ENCODE assay signal across 10 cellular contexts in the genomic region with DNA sequence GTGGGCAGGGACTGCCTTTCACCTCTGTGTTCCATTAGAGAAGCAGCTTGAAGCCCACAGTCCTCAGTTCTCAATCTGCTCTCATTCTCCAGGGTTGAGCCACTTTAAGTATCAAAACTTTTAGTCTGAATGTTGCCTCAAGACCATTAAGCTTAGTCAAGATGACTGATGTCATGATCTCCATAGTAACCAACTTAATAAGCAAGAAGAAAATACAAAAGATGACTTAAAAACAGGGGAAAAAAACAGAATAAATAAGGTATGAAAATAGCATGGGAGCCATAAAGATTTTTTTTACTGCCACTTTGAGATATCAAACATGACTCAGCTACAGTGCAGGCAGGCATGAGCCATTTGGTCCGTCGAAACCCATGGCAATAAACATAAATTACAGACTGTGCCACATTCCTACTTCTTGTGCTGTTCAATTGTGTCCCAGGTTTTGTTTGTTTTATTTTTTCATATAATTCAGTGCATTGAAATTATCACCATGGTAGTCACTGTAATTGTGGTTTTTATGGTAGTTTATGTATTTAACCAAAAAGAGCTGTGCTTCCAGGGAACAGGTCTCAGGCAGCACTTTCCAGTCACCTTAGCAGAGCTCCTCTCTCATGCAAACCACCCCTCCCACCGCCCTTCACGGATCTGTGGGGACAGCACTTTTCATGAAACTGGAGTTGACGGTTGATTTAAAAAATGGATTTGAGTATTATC.
DNase-seq lines count a peak whose midpoint lies in the region; ATAC-seq and TF ChIP-seq lines count a peak whose summit lies in the region.
"Had no signal": no experiment of that assay in that cellular context is flagged by ENCODE, and none has a peak within 500 bp of the region (broad histone marks: within the 10 kb centered on the region; RNA-seq: fewer than 3 reads in every experiment).

No MANE protein-coding gene starts in this region.

- DNase-seq in DMS53 (lab: John Stamatoyannopoulos, UW) (peak; percentile 24), DMS53 treated with DMSO at 0.1 percent for 48 hours (lab: John Stamatoyannopoulos, UW; ENCODE audit: unreplicated experiment) (no peak), LHCN-M2 (ENCODE audit: low read depth) (peak; percentile 25), SK-N-MC (ENCODE audit: low read depth, low spot score) (no peak), neuronal stem cell (ENCODE audit: low spot score) (no peak), lower lobe of right lung (no peak)
- DNase-seq in activated CD8-positive, alpha-beta memory T cell treated with anti-CD3 and anti-CD28 coated beads for 24 hours, result no peak
- DNase-seq: activated CD4-positive, alpha-beta T cell treated with anti-CD3 and anti-CD28 coated beads for 4 hours had no signal

- H3K9ac ChIP-seq in SK-N-MC (ENCODE audit: insufficient read length), result no peak overlapping the region
- no peak overlapping the region for H3K9ac ChIP-seq in neuronal stem cell (ENCODE audit: low read depth, low read length, poor library complexity)

- H2BK5ac ChIP-seq in neuronal stem cell (ENCODE audit: low read length), result no peak overlapping the region

- H3K4me3 ChIP-seq in SK-N-MC, result no peak overlapping the region
- H3K4me3 ChIP-seq in neuronal stem cell (ENCODE audit: low read length in 2 of 2), result no peak overlapping the region
- no peak overlapping the region for H3K4me3 ChIP-seq in lower lobe of right lung

- no peak overlapping the region for H2BK15ac ChIP-seq in neuronal stem cell (ENCODE audit: low read length)

- H2AK5ac ChIP-seq in neuronal stem cell (ENCODE audit: low read depth, low read length), result no peak overlapping the region

- H3K27me3 ChIP-seq in neuronal stem cell (ENCODE audit: control insufficient read depth in 3 of 3, insufficient read depth in 3 of 3, low read depth in 1 of 3, low read length in 3 of 3), result no peaks in the 10 kb centered on the region
- H3K27me3 ChIP-seq in lower lobe of right lung (ENCODE audit: low read depth), result peaks cover 22% of the 10 kb centered on the region

- no peak overlapping the region for H4K91ac ChIP-seq in neuronal stem cell (ENCODE audit: low read depth, low read length, poor library complexity)

- no peak overlapping the region for H3K4me2 ChIP-seq in neuronal stem cell (ENCODE audit: insufficient read depth, low read length, poor library complexity, severe bottlenecking)

- H4K8ac ChIP-seq in neuronal stem cell (ENCODE audit: low read depth, low read length), result no peak overlapping the region

- no peak overlapping the region for H2AFZ ChIP-seq in neuronal stem cell (ENCODE audit: low read length)

- ATAC-seq in lower lobe of right lung (no peak), HG03196 (IDR thresholded peaks at IDR 0.05; ENCODE audit: unreplicated experiment) (no peak)
- ATAC-seq: stimulated activated effector memory CD8-positive, alpha-beta T cell treated with anti-CD3 and anti-CD28 coated beads, Interleukin-12 subunit alpha, Interleukin-12 subunit beta, amount 100 ng/mL, for 72 hours had no signal

- H3K36me3 ChIP-seq in SK-N-MC (ENCODE audit: insufficient read depth, low read length), result no peaks in the 10 kb centered on the region
- no peaks in the 10 kb centered on the region for H3K36me3 ChIP-seq in neuronal stem cell (replicated peaks in 1 of 2; ENCODE audit: control insufficient read depth in 2 of 2, insufficient read depth in 2 of 2, low read length in 2 of 2)
- H3K36me3 ChIP-seq in lower lobe of right lung, result no peaks in the 10 kb centered on the region

- H3K14ac ChIP-seq in neuronal stem cell (ENCODE audit: low read length), result no peak overlapping the region

- H3K79me1 ChIP-seq in neuronal stem cell (ENCODE audit: low read depth, low read length), result no peaks in the 10 kb centered on the region

- WGBS in neuronal stem cell (ENCODE audit: extremely low coverage in 2 of 2, insufficient read length in 2 of 2, insufficient replicate concordance in 1 of 2), 2 donors, result no CpG with 5 or more reads among the region's 5 CpGs

- no peak overlapping the region for H3K4ac ChIP-seq in neuronal stem cell (ENCODE audit: low read length)

- no peak overlapping the region for H3K18ac ChIP-seq in neuronal stem cell (ENCODE audit: low read length)

- no peak overlapping the region for H2BK120ac ChIP-seq in neuronal stem cell (ENCODE audit: low read depth, low read length)

- intact Hi-C loops in lower lobe of right lung (cut with DNase I), result no loop called here

- H3K9me3 ChIP-seq in SK-N-MC (ENCODE audit: low read depth, low read length) (no peaks in the 10 kb centered on the region), neuronal stem cell (replicated peaks in 1 of 2; ENCODE audit: control insufficient read depth in 2 of 2, insufficient read depth in 1 of 2, low read depth in 1 of 2, low read length in 2 of 2) (no peaks in the 10 kb centered on the region), lower lobe of right lung (no peaks in the 10 kb centered on the region)

- H3K4me1 ChIP-seq in neuronal stem cell (ENCODE audit: control insufficient read depth in 2 of 2, insufficient read depth in 1 of 2, low read depth in 1 of 2, low read length in 2 of 2) (peaks cover 32% of the 10 kb centered on the region in 2 donors), lower lobe of right lung (no peaks in the 10 kb centered on the region)

- no peak overlapping the region for H3K23ac ChIP-seq in neuronal stem cell (ENCODE audit: low read depth, low read length, poor library complexity)

- peak overlapping the region; percentile 20; the same call in 1 of the 2 replicates for H3K27ac ChIP-seq in SK-N-MC
- no peak overlapping the region for H3K27ac ChIP-seq in neuronal stem cell (replicated peaks; ENCODE audit: low read length)
- no peak overlapping the region for H3K27ac ChIP-seq in lower lobe of right lung

- peak overlapping the region; percentile 85 for H2BK12ac ChIP-seq in neuronal stem cell (ENCODE audit: low read length)

- no peak for TF ChIP-seq CTCF in lower lobe of right lung (IDR thresholded peaks at IDR 0.05)

Comparison
In these comparisons a context has a peak if more than half of its experiments do, and no peak if none do; other contexts are left out.
1. DNase-seq: peak in DMS53 (single experiment) and LHCN-M2 (single experiment); none in DMS53 treated with DMSO at 0.1 percent for 48 hours (single experiment), SK-N-MC (single experiment), neuronal stem cell (single experiment), activated CD8-positive, alpha-beta memory T cell treated with anti-CD3 and anti-CD28 coated beads for 24 hours (single experiment) and lower lobe of right lung (single experiment).